26 cellular contexts compared by ENCODE assay signal in genomic region chr20:7136886-7137285, GRCh38.
"Had no signal": no experiment of that assay in that cellular context is flagged by ENCODE, and none has a peak within 500 bp of the region (broad histone marks: within the 10 kb centered on the region; RNA-seq: fewer than 3 reads in every experiment).

No MANE protein-coding gene starts in this region.

- H3K36me3 ChIP-seq: colonic mucosa, esophagus muscularis mucosa, heart right ventricle, lower lobe of right lung, ovary, sigmoid colon, tibial artery had no signal

- H3K9me3 ChIP-seq: colonic mucosa, esophagus muscularis mucosa, heart right ventricle, lower lobe of right lung, ovary, psoas muscle, sigmoid colon, testis, tibial artery had no signal

- H3K4me3 ChIP-seq: colonic mucosa, esophagus muscularis mucosa, heart right ventricle, lower lobe of right lung, ovary, psoas muscle, sigmoid colon, testis, tibial artery had no signal

- H3K27me3 ChIP-seq: colonic mucosa, esophagus muscularis mucosa, heart right ventricle, ovary, sigmoid colon, testis, tibial artery had no signal

- H3K27ac ChIP-seq: colonic mucosa, esophagus muscularis mucosa, heart right ventricle, lower lobe of right lung, ovary, psoas muscle, sigmoid colon, testis, tibial artery had no signal

- DNase-seq: colonic mucosa; effector CD8-positive, alpha-beta T cell; endodermal cell; foreskin melanocyte; glutamatergic neuron; heart right ventricle; hippocampal formation; immature natural killer cell; islet precursor cell; kidney glomerular epithelial cell; left ventricle myocardium superior; lower lobe of right lung; natural killer cell; occipital lobe; ovary; posterior cingulate gyrus; psoas muscle; right cardiac atrium; sigmoid colon; stimulated activated CD4-positive, alpha-beta T cell treated with anti-CD3 and anti-CD28 coated beads, Interleukin-4, amount 100 ng/mL, for 4 hours; stimulated activated naive CD8-positive, alpha-beta T cell treated with anti-CD3 and anti-CD28 coated beads, Interleukin-15, Interleukin-2, amounts not matched to agents 100 U/mL and 50 U/mL, for 24 hours; substantia nigra; testis; tibial artery had no signal

- ATAC-seq: heart right ventricle; left ventricle myocardium superior; lower lobe of right lung; natural killer cell; psoas muscle; right cardiac atrium; stimulated activated memory B cell treated with anti-CD40 and anti-IgM and Interleukin-4, amounts not matched to agents 10 μg/mL and 1 μg/mL and 100 μg/mL, for 72 hours; stimulated activated naive CD8-positive, alpha-beta T cell treated with anti-CD3 and anti-CD28 coated beads, Interleukin-15, Interleukin-2, amounts not matched to agents 100 U/mL and 50 U/mL, for 24 hours had no signal

- H3K4me1 ChIP-seq: colonic mucosa, esophagus muscularis mucosa, heart right ventricle, lower lobe of right lung, psoas muscle, sigmoid colon, testis, tibial artery had no signal
